Comparison of ENCODE assay signal across 8 cellular contexts in genomic region chr21:32770514-32771133, GRCh38. TPM values are rescaled to one million over a fixed set of nuclear protein-coding genes. Genes with fewer than 3 reads are reported as not detected.
DNase-seq lines count a peak whose midpoint lies in the region; ATAC-seq lines count a peak whose summit lies in the region.

No MANE protein-coding gene starts in this region.

- peak overlapping the region; percentile 95 for H3K27ac ChIP-seq in trophoblast cell (ENCODE audit: low read depth, low read length)

- H3K79me2 ChIP-seq in trophoblast cell (ENCODE audit: control insufficient read depth, insufficient read depth, low read length, poor library complexity), result peaks cover 12% of the 10 kb centered on the region

- peak overlapping the region; percentile 34 for H4K12ac ChIP-seq in trophoblast cell (ENCODE audit: low read depth, low read length)

- H3K4me3 ChIP-seq in trophoblast cell (ENCODE audit: low read depth, low read length), result peak overlapping the region; percentile 82

- peak overlapping the region; percentile 93 for H3K27ac Mint-ChIP-seq in activated CD4-positive, alpha-beta memory T cell treated with anti-CD3 and anti-CD28 coated beads for 36 hours

- H3K27me3 ChIP-seq in trophoblast cell (ENCODE audit: insufficient read depth, low read length), result no peaks in the 10 kb centered on the region

- no peak overlapping the region for H4K8ac ChIP-seq in trophoblast cell (ENCODE audit: low read depth, low read length)

- peak overlapping the region; percentile 64 for H3K4ac ChIP-seq in trophoblast cell (ENCODE audit: low read depth, low read length)

- CTCF ChIA-PET in activated CD4-positive, alpha-beta memory T cell treated with anti-CD3 and anti-CD28 coated beads for 36 hours (lab: Charles Lee), result interaction anchor here (0.8 to 1.9 kb wide), 7 partner anchors 9 to 591 kb away, joined by 3 to 11 read pairs (median 4); partner anchors contain the start of gene SYNJ1

- peaks cover 0 to 8% of the 10 kb centered on the region in 2 experiments for H3K36me3 ChIP-seq in trophoblast cell (ENCODE audit: control insufficient read depth in 1 of 2, insufficient read depth in 2 of 2, low read length in 2 of 2)

- H2BK12ac ChIP-seq in trophoblast cell (ENCODE audit: low read length), result no peak overlapping the region

- H3K4me3 Mint-ChIP-seq in activated CD4-positive, alpha-beta memory T cell treated with anti-CD3 and anti-CD28 coated beads for 36 hours, result peak overlapping the region; percentile 98

- H3K4me2 ChIP-seq in trophoblast cell (ENCODE audit: low read length), result peak overlapping the region; percentile 96

- H2AK5ac ChIP-seq in trophoblast cell (ENCODE audit: low read length), result peak overlapping the region; percentile 6

- H4K91ac ChIP-seq in trophoblast cell (ENCODE audit: low read depth, low read length), result peak overlapping the region; percentile 88

- intact Hi-C loops in activated CD4-positive, alpha-beta memory T cell treated with anti-CD3 and anti-CD28 coated beads for 36 hours (cut with micrococcal nuclease), result loop anchor here (1.0 to 5.0 kb wide), 4 partner anchors 57 to 712 kb away; partner anchors contain the start of gene EVA1C

- POLR2A ChIA-PET in activated CD4-positive, alpha-beta memory T cell treated with anti-CD3 and anti-CD28 coated beads for 36 hours (lab: Charles Lee), result interaction anchor here (1.5 to 3.2 kb wide), 4 partner anchors 19 to 158 kb away, joined by 7 to 21 read pairs (median 9); partner anchors contain the start of genes CFAP298 and SYNJ1

- H3K27me3 Mint-ChIP-seq in activated CD4-positive, alpha-beta memory T cell treated with anti-CD3 and anti-CD28 coated beads for 36 hours, result peaks cover 3% of the 10 kb centered on the region

- H3K4me1 Mint-ChIP-seq in activated CD4-positive, alpha-beta memory T cell treated with anti-CD3 and anti-CD28 coated beads for 36 hours (ENCODE audit: low read depth), result peaks cover 64% of the 10 kb centered on the region

- H3K79me1 ChIP-seq in trophoblast cell (ENCODE audit: low read length), result peaks cover 10% of the 10 kb centered on the region

- H3K9me3 ChIP-seq in trophoblast cell (ENCODE audit: insufficient read depth, low read depth, low read length), result no peaks in the 10 kb centered on the region

- H3K9me3 Mint-ChIP-seq in activated CD4-positive, alpha-beta memory T cell treated with anti-CD3 and anti-CD28 coated beads for 36 hours, result no peaks in the 10 kb centered on the region

- peak overlapping the region; percentile 19 for H2AFZ ChIP-seq in trophoblast cell (ENCODE audit: insufficient read depth, low read length, poor library complexity)

- H3K36me3 Mint-ChIP-seq in activated CD4-positive, alpha-beta memory T cell treated with anti-CD3 and anti-CD28 coated beads for 36 hours, result peaks cover 38% of the 10 kb centered on the region

- no peak overlapping the region for H2BK5ac ChIP-seq in trophoblast cell (ENCODE audit: low read depth, low read length, poor library complexity)

- ATAC-seq in GM18511 (IDR thresholded peaks at IDR 0.05; ENCODE audit: unreplicated experiment), result peak; percentile 7
- peak; percentile 16 for ATAC-seq in HG03196 (IDR thresholded peaks at IDR 0.05; ENCODE audit: unreplicated experiment)
- ATAC-seq in GM19023 (IDR thresholded peaks at IDR 0.05; ENCODE audit: unreplicated experiment), result no peak
- ATAC-seq in HG03280 (IDR thresholded peaks at IDR 0.05; ENCODE audit: unreplicated experiment), result no peak

- no peak for DNase-seq in activated CD4-positive, alpha-beta memory T cell treated with anti-CD3 and anti-CD28 coated beads for 36 hours
- DNase-seq in globus pallidus (ENCODE audit: low spot score) (peak; percentile 23), trophoblast cell (peak in 1 of 2 donors; percentile 41), AG08396 (ENCODE audit: low spot score) (no peak)

- H3K4me1 ChIP-seq in trophoblast cell (ENCODE audit: control insufficient read depth in 1 of 2, insufficient read depth in 2 of 2, low read length in 2 of 2), result peaks cover 2 to 5% of the 10 kb centered on the region in 2 experiments

- no peak overlapping the region for H2BK120ac ChIP-seq in trophoblast cell (ENCODE audit: insufficient read depth, low read length, poor library complexity)

- WGBS in trophoblast cell (ENCODE audit: extremely low coverage, insufficient coverage, insufficient read length), result no CpG with 5 or more reads among the region's 14 CpGs

- H3K18ac ChIP-seq in trophoblast cell (ENCODE audit: low read length), result peak overlapping the region; percentile 4

- peak overlapping the region; percentile 36 for H3K14ac ChIP-seq in trophoblast cell (ENCODE audit: low read length)

- H3K23ac ChIP-seq in trophoblast cell (ENCODE audit: low read length), result no peak overlapping the region

- H3K9ac ChIP-seq in trophoblast cell (ENCODE audit: low read length), result peak overlapping the region; percentile 95

RNA-seq across cellular contexts. Expression of gene PAXBP1, which starts 0.9 kb away (rescaled TPM):
- total RNA-seq in activated CD4-positive, alpha-beta memory T cell treated with anti-CD3 and anti-CD28 coated beads for 36 hours, result 10 to 100 TPM; 43.5 to 46.2 TPM
- 38.2 and 38.5 TPM in 2 replicates for polyA plus RNA-seq in trophoblast cell (2013)

RNA-seq across cellular contexts. Expression of gene SYNJ1, which starts 42.8 kb away (rescaled TPM):
- 10 to 100 TPM; 13.3 to 14.2 TPM for total RNA-seq in activated CD4-positive, alpha-beta memory T cell treated with anti-CD3 and anti-CD28 coated beads for 36 hours
- polyA plus RNA-seq in trophoblast cell (2013), result 15.8 and 17.4 TPM in 2 replicates

Comparison
In these comparisons a context has a peak if more than half of its experiments do, and no peak if none do; other contexts are left out.
1. ATAC-seq: peak in GM18511 (single experiment) and HG03196 (single experiment); none in GM19023 (single experiment) and HG03280 (single experiment).